Comparison of ENCODE assay signal across 21 cellular contexts in the genomic region with DNA sequence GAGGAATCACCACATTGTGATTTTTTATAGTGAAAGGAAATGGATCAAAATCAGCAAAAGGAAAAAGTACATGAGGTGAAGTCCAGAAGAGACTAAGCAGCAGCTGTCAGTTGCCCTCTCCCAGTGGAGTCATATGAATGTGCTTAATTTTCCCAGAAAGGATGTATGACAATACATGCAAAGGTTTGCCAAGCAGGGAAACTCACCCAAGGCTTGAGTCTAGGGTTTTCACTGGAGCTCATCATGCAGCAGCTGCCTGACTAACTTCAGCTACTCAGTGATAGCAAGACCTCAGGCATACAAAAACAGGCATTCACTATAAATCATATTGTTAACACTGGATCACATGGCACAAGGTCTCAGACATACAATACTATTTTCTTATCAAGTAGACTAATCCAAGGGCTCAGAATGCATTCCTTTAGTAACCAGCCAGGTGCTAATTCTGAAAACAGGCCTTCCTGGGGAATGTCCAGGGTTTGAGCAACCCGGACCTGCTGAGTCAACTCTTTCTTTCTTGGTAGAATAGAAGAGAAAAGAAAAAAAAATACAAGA.
DNase-seq lines count a peak whose midpoint lies in the region; ATAC-seq and TF ChIP-seq lines count a peak whose summit lies in the region.
"Had no signal": no experiment of that assay in that cellular context is flagged by ENCODE, and none has a peak within 500 bp of the region (broad histone marks: within the 10 kb centered on the region; RNA-seq: fewer than 3 reads in every experiment).

No MANE protein-coding gene starts in this region.

- no peak overlapping the region for H3K4me3 ChIP-seq in fibroblast of pulmonary artery (replicated peaks; ENCODE audit: low read depth, low read length)
- H3K4me3 ChIP-seq: GM23248, HAP-1 had no signal

- ATAC-seq in HG02970 (IDR thresholded peaks at IDR 0.05; ENCODE audit: low FRiP score, unreplicated experiment) (no peak), HG02678 (IDR thresholded peaks at IDR 0.05; ENCODE audit: unreplicated experiment) (no peak), GM18868 (IDR thresholded peaks at IDR 0.05; ENCODE audit: unreplicated experiment) (no peak)
- ATAC-seq: Panc1, SK-N-SH treated with all-trans-retinoic acid at 6 μM for 48 hours had no signal

- TF ChIP-seq CTCF in fibroblast of pulmonary artery (IDR thresholded peaks at IDR 0.05; ENCODE audit: low read length, missing control alignments): no peak

- DNase-seq in ELF-1 (ENCODE audit: low read depth, low spot score) (peak; percentile 19), NCI-H226 (peak; percentile 70), fibroblast of pulmonary artery (ENCODE audit: low read depth) (peak; percentile 3), myocyte (ENCODE audit: low read depth) (peak; percentile 63), NCI-H2227 (lab: John Stamatoyannopoulos, UW; ENCODE audit: unreplicated experiment) (no peak)
- DNase-seq: Calu3; CD8-positive, alpha-beta memory T cell; DMS153; GF-D8; GM23248; NCI-H1417; NCI-H1694 treated with DMSO at 0.1 percent for 48 hours; NCI-H524; NCI-H82; SIG-M5 had no signal
